29 cellular contexts compared by ENCODE assay signal in the genomic region with DNA sequence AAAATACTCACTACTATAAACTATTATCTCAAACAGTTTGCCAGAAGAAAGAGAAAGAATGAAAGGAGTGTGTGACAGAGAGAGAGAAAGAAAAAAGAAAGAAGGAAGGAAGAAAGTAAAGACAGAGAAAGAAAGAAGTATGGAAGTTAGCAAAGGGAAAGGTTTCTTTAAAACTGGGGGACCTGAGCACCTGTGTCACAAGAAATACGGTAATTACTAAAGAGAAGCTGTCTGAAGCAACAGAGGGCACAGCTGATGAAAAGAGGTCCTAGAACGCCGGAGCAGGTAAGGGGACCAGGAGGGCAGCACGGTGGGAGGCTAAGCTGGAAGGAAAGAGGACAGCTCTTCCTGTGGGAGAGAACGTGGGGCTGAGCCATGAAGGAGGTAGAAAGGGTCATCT.
"Had no signal": no experiment of that assay in that cellular context is flagged by ENCODE, and none has a peak within 500 bp of the region (broad histone marks: within the 10 kb centered on the region; RNA-seq: fewer than 3 reads in every experiment).

No MANE protein-coding gene starts in this region.

- H3K27ac Mint-ChIP-seq: stimulated activated effector memory CD8-positive, alpha-beta T cell treated with anti-CD3 and anti-CD28 coated beads, Interleukin-12 subunit alpha, Interleukin-12 subunit beta, amount 100 ng/mL, for 72 hours; stimulated activated memory B cell treated with anti-CD40 and anti-IgM and Interleukin-4, amounts not matched to agents 10 μg/mL and 1 μg/mL and 100 μg/mL, for 72 hours; stimulated activated naive B cell treated with anti-CD40 and anti-IgM and Interleukin-4, amounts not matched to agents 10 μg/mL and 1 μg/mL and 100 μg/mL, for 72 hours; stimulated activated naive CD8-positive, alpha-beta T cell treated with anti-CD3 and anti-CD28 coated beads, Interleukin-15, amount 100 ng/mL, for 72 hours; stimulated activated naive CD8-positive, alpha-beta T cell treated with anti-CD3 and anti-CD28 coated beads, Interleukin-15, Interleukin-2, amounts not matched to agents 100 ng/mL and 50 ng/mL, for 24 hours; type B pancreatic cell had no signal

- H3K4me3 Mint-ChIP-seq: stimulated activated effector memory CD8-positive, alpha-beta T cell treated with anti-CD3 and anti-CD28 coated beads, Interleukin-12 subunit alpha, Interleukin-12 subunit beta, amount 100 ng/mL, for 72 hours; stimulated activated memory B cell treated with anti-CD40 and anti-IgM and Interleukin-4, amounts not matched to agents 10 μg/mL and 1 μg/mL and 100 μg/mL, for 72 hours; stimulated activated naive B cell treated with anti-CD40 and anti-IgM and Interleukin-4, amounts not matched to agents 10 μg/mL and 1 μg/mL and 100 μg/mL, for 72 hours; stimulated activated naive CD8-positive, alpha-beta T cell treated with anti-CD3 and anti-CD28 coated beads, Interleukin-15, amount 100 ng/mL, for 72 hours; stimulated activated naive CD8-positive, alpha-beta T cell treated with anti-CD3 and anti-CD28 coated beads, Interleukin-15, Interleukin-2, amounts not matched to agents 100 ng/mL and 50 ng/mL, for 24 hours; type B pancreatic cell had no signal

- H3K36me3 ChIP-seq: stomach, suprapubic skin, thoracic aorta, thyroid gland, tibial artery, tibial nerve, transverse colon, upper lobe of left lung, upper lobe of right lung, uterus, vagina had no signal

- H3K4me3 ChIP-seq: stomach, suprapubic skin, testis, thoracic aorta, thyroid gland, tibial artery, tibial nerve, transverse colon, upper lobe of left lung, upper lobe of right lung, uterus, vagina had no signal

- H3K9me3 Mint-ChIP-seq: type B pancreatic cell had no signal

- H3K27me3 ChIP-seq: stomach, suprapubic skin, testis, thyroid gland, tibial artery, tibial nerve, transverse colon, upper lobe of left lung, upper lobe of right lung, uterus, vagina had no signal

- H3K36me3 Mint-ChIP-seq: stimulated activated effector memory CD8-positive, alpha-beta T cell treated with anti-CD3 and anti-CD28 coated beads, Interleukin-12 subunit alpha, Interleukin-12 subunit beta, amount 100 ng/mL, for 72 hours; stimulated activated memory B cell treated with anti-CD40 and anti-IgM and Interleukin-4, amounts not matched to agents 10 μg/mL and 1 μg/mL and 100 μg/mL, for 72 hours; stimulated activated naive B cell treated with anti-CD40 and anti-IgM and Interleukin-4, amounts not matched to agents 10 μg/mL and 1 μg/mL and 100 μg/mL, for 72 hours; type B pancreatic cell had no signal

- H3K9me3 ChIP-seq: testis, thoracic aorta, thyroid gland, tibial artery, tibial nerve, transverse colon, upper lobe of right lung, uterus, vagina had no signal

- ATAC-seq: stimulated activated effector memory CD8-positive, alpha-beta T cell treated with anti-CD3 and anti-CD28 coated beads, Interleukin-12 subunit alpha, Interleukin-12 subunit beta, amount 100 ng/mL, for 72 hours; stimulated activated memory B cell treated with anti-CD40 and anti-IgM and Interleukin-4, amounts not matched to agents 10 μg/mL and 1 μg/mL and 100 μg/mL, for 72 hours; stimulated activated naive B cell treated with anti-CD40 and anti-IgM and Interleukin-4, amounts not matched to agents 10 μg/mL and 1 μg/mL and 100 μg/mL, for 72 hours; stimulated activated naive CD8-positive, alpha-beta T cell treated with anti-CD3 and anti-CD28 coated beads, Interleukin-15, amount 100 ng/mL, for 72 hours; stimulated activated naive CD8-positive, alpha-beta T cell treated with anti-CD3 and anti-CD28 coated beads, Interleukin-15, Interleukin-2, amounts not matched to agents 100 U/mL and 50 U/mL, for 24 hours; upper lobe of right lung had no signal

- H3K27ac ChIP-seq: stomach, suprapubic skin, testis, thoracic aorta, thyroid gland, tibial artery, tibial nerve, transverse colon, upper lobe of left lung, upper lobe of right lung, uterus, vagina had no signal

- DNase-seq: stimulated activated CD4-positive, alpha-beta T cell treated with anti-CD3 and anti-CD28 coated beads, Interleukin-2, amount 100 ng/mL, for 48 hours; stimulated activated CD4-positive, alpha-beta T cell treated with anti-CD3 and anti-CD28 coated beads, Interleukin-4, amount 100 ng/mL, for 1 hour; stimulated activated CD4-positive, alpha-beta T cell treated with anti-CD3 and anti-CD28 coated beads, Interleukin-4, amount 100 ng/mL, for 24 hours; stimulated activated CD4-positive, alpha-beta T cell treated with anti-CD3 and anti-CD28 coated beads, Interleukin-4, amount 100 ng/mL, for 4 hours; stimulated activated CD8-positive, alpha-beta memory T cell treated with anti-CD3 and anti-CD28 coated beads, Interleukin-4, amount 100 ng/mL, for 48 hours; stimulated activated naive B cell treated with anti-CD40 and anti-IgM and Interleukin-4, amounts not matched to agents 10 μg/mL and 1 μg/mL and 100 μg/mL, for 72 hours; stimulated activated naive CD4-positive, alpha-beta T cell; stimulated activated naive CD4-positive, alpha-beta T cell treated with Interleukin-2 at 50 U/mL for 16 hours; stimulated activated naive CD8-positive, alpha-beta T cell treated with anti-CD3 and anti-CD28 coated beads, Interleukin-15, amount 100 ng/mL, for 72 hours; stimulated activated naive CD8-positive, alpha-beta T cell treated with anti-CD3 and anti-CD28 coated beads, Interleukin-15, Interleukin-2, amounts not matched to agents 100 U/mL and 50 U/mL, for 24 hours; stomach; substantia nigra; testis; thyroid gland; tibial artery; transverse colon; trophoblast cell; upper lobe of left lung; upper lobe of right lung; uterus had no signal

- FAIRE-seq: urothelium cell line had no signal

- H3K4me1 ChIP-seq: stomach, suprapubic skin, testis, thyroid gland, tibial artery, transverse colon, upper lobe of left lung, upper lobe of right lung, uterus, vagina had no signal

- H3K4me1 Mint-ChIP-seq: stimulated activated effector memory CD8-positive, alpha-beta T cell treated with anti-CD3 and anti-CD28 coated beads, Interleukin-12 subunit alpha, Interleukin-12 subunit beta, amount 100 ng/mL, for 72 hours; stimulated activated memory B cell treated with anti-CD40 and anti-IgM and Interleukin-4, amounts not matched to agents 10 μg/mL and 1 μg/mL and 100 μg/mL, for 72 hours; stimulated activated naive B cell treated with anti-CD40 and anti-IgM and Interleukin-4, amounts not matched to agents 10 μg/mL and 1 μg/mL and 100 μg/mL, for 72 hours; stimulated activated naive CD8-positive, alpha-beta T cell treated with anti-CD3 and anti-CD28 coated beads, Interleukin-15, amount 100 ng/mL, for 72 hours had no signal

- H3K27me3 Mint-ChIP-seq: stimulated activated memory B cell treated with anti-CD40 and anti-IgM and Interleukin-4, amounts not matched to agents 10 μg/mL and 1 μg/mL and 100 μg/mL, for 72 hours; stimulated activated naive B cell treated with anti-CD40 and anti-IgM and Interleukin-4, amounts not matched to agents 10 μg/mL and 1 μg/mL and 100 μg/mL, for 72 hours; stimulated activated naive CD8-positive, alpha-beta T cell treated with anti-CD3 and anti-CD28 coated beads, Interleukin-15, amount 100 ng/mL, for 72 hours; stimulated activated naive CD8-positive, alpha-beta T cell treated with anti-CD3 and anti-CD28 coated beads, Interleukin-15, Interleukin-2, amounts not matched to agents 100 ng/mL and 50 ng/mL, for 24 hours; type B pancreatic cell had no signal
